Comparison of ENCODE assay signal across 1 cellular context in the genomic region with DNA sequence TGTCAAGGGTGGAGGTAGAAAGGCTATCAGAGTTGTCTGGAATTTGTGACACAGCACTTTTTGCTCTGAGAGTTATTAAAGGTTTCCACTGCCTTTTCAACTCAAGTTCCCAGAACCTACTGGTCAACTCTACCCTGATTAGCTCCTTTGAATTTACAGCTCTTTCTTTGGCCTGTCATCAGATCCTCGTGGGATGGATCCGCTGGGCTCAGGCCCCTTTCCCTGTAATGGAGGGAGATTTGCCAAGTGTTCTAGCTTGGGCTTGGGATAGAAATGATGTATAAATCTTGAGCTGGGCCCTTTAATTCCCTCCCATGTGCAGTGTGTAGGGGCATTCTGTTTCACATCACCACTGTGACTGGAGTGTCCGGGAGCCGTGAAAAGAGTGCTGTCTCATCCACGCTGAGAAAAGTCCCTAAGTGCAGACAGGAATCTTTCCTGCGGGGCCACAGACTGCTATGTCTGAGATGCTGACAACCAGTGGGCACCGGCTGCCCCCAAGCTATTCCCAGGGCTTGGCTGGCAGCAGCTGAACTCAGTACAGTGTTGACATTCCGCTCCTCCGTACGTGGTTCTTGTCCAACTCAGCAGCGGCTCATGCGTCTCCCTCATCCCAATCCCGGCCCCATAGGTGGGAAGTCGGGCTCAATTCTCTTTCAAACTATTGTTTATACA.
TF ChIP-seq lines count a peak whose summit lies in the region.

No MANE protein-coding gene starts in this region.

TF ChIP-seq in WTC11, 78 proteins besides CTCF, POLR2A, EP300 and RAD21 (continued from another document):
- TF ChIP-seq MYBL2 (CRISPR knock-in tag; IDR thresholded peaks at IDR 0.05): no peak
- TF ChIP-seq, protein P1, sequence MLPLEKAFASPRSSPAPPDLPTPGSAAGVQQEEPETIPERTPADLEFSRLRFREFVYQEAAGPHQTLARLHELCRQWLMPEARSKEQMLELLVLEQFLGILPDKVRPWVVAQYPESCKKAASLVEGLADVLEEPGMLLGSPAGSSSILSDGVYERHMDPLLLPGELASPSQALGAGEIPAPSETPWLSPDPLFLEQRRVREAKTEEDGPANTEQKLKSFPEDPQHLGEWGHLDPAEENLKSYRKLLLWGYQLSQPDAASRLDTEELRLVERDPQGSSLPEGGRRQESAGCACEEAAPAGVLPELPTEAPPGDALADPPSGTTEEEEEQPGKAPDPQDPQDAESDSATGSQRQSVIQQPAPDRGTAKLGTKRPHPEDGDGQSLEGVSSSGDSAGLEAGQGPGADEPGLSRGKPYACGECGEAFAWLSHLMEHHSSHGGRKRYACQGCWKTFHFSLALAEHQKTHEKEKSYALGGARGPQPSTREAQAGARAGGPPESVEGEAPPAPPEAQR (CRISPR knock-in tag; IDR thresholded peaks at IDR 0.05): no peak
- TF ChIP-seq NFE2L1 (CRISPR knock-in tag; IDR thresholded peaks at IDR 0.05): no peak
- TF ChIP-seq NFYB (CRISPR knock-in tag; conservative IDR thresholded peaks at IDR 0.05; ENCODE audit: low read depth): no peak
- TF ChIP-seq OVOL2 (CRISPR knock-in tag; IDR thresholded peaks at IDR 0.05; ENCODE audit: borderline replicate concordance): no peak
- TF ChIP-seq, protein P2, sequence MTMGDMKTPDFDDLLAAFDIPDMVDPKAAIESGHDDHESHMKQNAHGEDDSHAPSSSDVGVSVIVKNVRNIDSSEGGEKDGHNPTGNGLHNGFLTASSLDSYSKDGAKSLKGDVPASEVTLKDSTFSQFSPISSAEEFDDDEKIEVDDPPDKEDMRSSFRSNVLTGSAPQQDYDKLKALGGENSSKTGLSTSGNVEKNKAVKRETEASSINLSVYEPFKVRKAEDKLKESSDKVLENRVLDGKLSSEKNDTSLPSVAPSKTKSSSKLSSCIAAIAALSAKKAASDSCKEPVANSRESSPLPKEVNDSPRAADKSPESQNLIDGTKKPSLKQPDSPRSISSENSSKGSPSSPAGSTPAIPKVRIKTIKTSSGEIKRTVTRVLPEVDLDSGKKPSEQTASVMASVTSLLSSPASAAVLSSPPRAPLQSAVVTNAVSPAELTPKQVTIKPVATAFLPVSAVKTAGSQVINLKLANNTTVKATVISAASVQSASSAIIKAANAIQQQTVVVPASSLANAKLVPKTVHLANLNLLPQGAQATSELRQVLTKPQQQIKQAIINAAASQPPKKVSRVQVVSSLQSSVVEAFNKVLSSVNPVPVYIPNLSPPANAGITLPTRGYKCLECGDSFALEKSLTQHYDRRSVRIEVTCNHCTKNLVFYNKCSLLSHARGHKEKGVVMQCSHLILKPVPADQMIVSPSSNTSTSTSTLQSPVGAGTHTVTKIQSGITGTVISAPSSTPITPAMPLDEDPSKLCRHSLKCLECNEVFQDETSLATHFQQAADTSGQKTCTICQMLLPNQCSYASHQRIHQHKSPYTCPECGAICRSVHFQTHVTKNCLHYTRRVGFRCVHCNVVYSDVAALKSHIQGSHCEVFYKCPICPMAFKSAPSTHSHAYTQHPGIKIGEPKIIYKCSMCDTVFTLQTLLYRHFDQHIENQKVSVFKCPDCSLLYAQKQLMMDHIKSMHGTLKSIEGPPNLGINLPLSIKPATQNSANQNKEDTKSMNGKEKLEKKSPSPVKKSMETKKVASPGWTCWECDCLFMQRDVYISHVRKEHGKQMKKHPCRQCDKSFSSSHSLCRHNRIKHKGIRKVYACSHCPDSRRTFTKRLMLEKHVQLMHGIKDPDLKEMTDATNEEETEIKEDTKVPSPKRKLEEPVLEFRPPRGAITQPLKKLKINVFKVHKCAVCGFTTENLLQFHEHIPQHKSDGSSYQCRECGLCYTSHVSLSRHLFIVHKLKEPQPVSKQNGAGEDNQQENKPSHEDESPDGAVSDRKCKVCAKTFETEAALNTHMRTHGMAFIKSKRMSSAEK (CRISPR knock-in tag; IDR thresholded peaks at IDR 0.05; ENCODE audit: borderline replicate concordance): no peak
- TF ChIP-seq, protein P3, sequence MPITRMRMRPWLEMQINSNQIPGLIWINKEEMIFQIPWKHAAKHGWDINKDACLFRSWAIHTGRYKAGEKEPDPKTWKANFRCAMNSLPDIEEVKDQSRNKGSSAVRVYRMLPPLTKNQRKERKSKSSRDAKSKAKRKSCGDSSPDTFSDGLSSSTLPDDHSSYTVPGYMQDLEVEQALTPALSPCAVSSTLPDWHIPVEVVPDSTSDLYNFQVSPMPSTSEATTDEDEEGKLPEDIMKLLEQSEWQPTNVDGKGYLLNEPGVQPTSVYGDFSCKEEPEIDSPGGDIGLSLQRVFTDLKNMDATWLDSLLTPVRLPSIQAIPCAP (CRISPR knock-in tag; IDR thresholded peaks at IDR 0.05): no peak
- TF ChIP-seq, protein P4, sequence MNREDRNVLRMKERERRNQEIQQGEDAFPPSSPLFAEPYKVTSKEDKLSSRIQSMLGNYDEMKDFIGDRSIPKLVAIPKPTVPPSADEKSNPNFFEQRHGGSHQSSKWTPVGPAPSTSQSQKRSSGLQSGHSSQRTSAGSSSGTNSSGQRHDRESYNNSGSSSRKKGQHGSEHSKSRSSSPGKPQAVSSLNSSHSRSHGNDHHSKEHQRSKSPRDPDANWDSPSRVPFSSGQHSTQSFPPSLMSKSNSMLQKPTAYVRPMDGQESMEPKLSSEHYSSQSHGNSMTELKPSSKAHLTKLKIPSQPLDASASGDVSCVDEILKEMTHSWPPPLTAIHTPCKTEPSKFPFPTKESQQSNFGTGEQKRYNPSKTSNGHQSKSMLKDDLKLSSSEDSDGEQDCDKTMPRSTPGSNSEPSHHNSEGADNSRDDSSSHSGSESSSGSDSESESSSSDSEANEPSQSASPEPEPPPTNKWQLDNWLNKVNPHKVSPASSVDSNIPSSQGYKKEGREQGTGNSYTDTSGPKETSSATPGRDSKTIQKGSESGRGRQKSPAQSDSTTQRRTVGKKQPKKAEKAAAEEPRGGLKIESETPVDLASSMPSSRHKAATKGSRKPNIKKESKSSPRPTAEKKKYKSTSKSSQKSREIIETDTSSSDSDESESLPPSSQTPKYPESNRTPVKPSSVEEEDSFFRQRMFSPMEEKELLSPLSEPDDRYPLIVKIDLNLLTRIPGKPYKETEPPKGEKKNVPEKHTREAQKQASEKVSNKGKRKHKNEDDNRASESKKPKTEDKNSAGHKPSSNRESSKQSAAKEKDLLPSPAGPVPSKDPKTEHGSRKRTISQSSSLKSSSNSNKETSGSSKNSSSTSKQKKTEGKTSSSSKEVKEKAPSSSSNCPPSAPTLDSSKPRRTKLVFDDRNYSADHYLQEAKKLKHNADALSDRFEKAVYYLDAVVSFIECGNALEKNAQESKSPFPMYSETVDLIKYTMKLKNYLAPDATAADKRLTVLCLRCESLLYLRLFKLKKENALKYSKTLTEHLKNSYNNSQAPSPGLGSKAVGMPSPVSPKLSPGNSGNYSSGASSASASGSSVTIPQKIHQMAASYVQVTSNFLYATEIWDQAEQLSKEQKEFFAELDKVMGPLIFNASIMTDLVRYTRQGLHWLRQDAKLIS (CRISPR knock-in tag; IDR thresholded peaks at IDR 0.05; ENCODE audit: borderline replicate concordance): no peak
- no peak for TF ChIP-seq SMAD3 (CRISPR knock-in tag; IDR thresholded peaks at IDR 0.05; ENCODE audit: borderline replicate concordance)
TF ChIP-seq in WTC11: peak in this region for 0.
